ENCODE assay signal across 23 cellular contexts in genomic region chr3:40207796-40208195, GRCh38.
"Had no signal": no experiment of that assay in that cellular context is flagged by ENCODE, and none has a peak within 500 bp of the region (broad histone marks: within the 10 kb centered on the region; RNA-seq: fewer than 3 reads in every experiment).

No MANE protein-coding gene starts in this region.

- H3K36me3 ChIP-seq: brain microvascular endothelial cell, ovary, tibial nerve, uterus had no signal

- H3K4me1 ChIP-seq: psoas muscle, tibial nerve, uterus had no signal

- DNase-seq: activated CD4-positive, alpha-beta memory T cell treated with anti-CD3 and anti-CD28 coated beads, Interleukin-2, amount 10 ng/mL, durations not matched to agents 7 days and 5 days; activated CD4-positive, alpha-beta T cell treated with anti-CD3 and anti-CD28 coated beads for 48 hours; activated CD4-positive, CD25-positive, alpha-beta regulatory T cell; activated CD8-positive, alpha-beta memory T cell treated with anti-CD3 and anti-CD28 coated beads, Interleukin-2, amount 10 ng/mL, durations not matched to agents 7 days and 5 days; activated naive CD4-positive, alpha-beta T cell treated with Interleukin-2 at 50 U/mL for 16 hours; activated naive CD8-positive, alpha-beta T cell treated with anti-CD3 and anti-CD28 coated beads, Interleukin-2, amount 10 ng/mL, durations not matched to agents 7 days and 5 days; anterior cingulate cortex; brain microvascular endothelial cell; effector CD8-positive, alpha-beta T cell; hypothalamus; kidney; mucosa of descending colon; naive B cell; ovary; psoas muscle; right cardiac atrium; stimulated activated naive CD8-positive, alpha-beta T cell treated with anti-CD3 and anti-CD28 coated beads, Interleukin-15, Interleukin-2, amounts not matched to agents 100 U/mL and 50 U/mL, for 24 hours; T1000; uterus had no signal

- H3K9me3 ChIP-seq: mucosa of descending colon, ovary, psoas muscle, tibial nerve, uterus had no signal

- FAIRE-seq: kidney had no signal

- H3K27me3 ChIP-seq: brain microvascular endothelial cell, ovary, tibial nerve, uterus had no signal

- H3K27ac ChIP-seq: brain microvascular endothelial cell, ovary, psoas muscle, skin epidermis, tibial nerve, uterus had no signal

- ATAC-seq: activated CD8-positive, alpha-beta memory T cell treated with anti-CD3 and anti-CD28 coated beads, Interleukin-2, amount 10 ng/mL, durations not matched to agents 7 days and 5 days; activated T-helper 17 cell treated with anti-CD3 and anti-CD28 coated beads, Interleukin-2, amount 50 U/mL, for 72 hours; left lobe of liver; mucosa of descending colon; psoas muscle; right cardiac atrium; stimulated activated naive CD8-positive, alpha-beta T cell treated with anti-CD3 and anti-CD28 coated beads, Interleukin-15, Interleukin-2, amounts not matched to agents 100 U/mL and 50 U/mL, for 24 hours had no signal

- H3K4me3 ChIP-seq: mucosa of descending colon, ovary, psoas muscle, skin epidermis, tibial nerve, uterus had no signal
